In genomic region chr10:119135517-119135890, GRCh38 we compare ENCODE assay signal across 10 cellular contexts. TPM values are rescaled to one million over a fixed set of nuclear protein-coding genes. Genes with fewer than 3 reads are reported as not detected.
A peak's percentile ranks its signal among the peaks of the same experiment; 100 is the strongest.
DNase-seq lines count a peak whose midpoint lies in the region; ATAC-seq and TF ChIP-seq lines count a peak whose summit lies in the region.
"Had no signal": no experiment of that assay in that cellular context is flagged by ENCODE, and none has a peak within 500 bp of the region (broad histone marks: within the 10 kb centered on the region; RNA-seq: fewer than 3 reads in every experiment).

No MANE protein-coding gene starts in this region.

- TF ChIP-seq CTCF in dorsolateral prefrontal cortex (IDR thresholded peaks at IDR 0.05 in 54 of 56, conservative IDR thresholded peaks at IDR 0.05 in 2 of 56; ENCODE audit: low read depth in 1 of 56, partially characterized antibody in 56 of 56) (no peak), coronary artery (IDR thresholded peaks at IDR 0.05) (no peak)

- H3K27ac ChIP-seq in dorsolateral prefrontal cortex (peak overlapping the region in 47 of 59 donors; percentile 6 to 86 (median 72)), coronary artery (peak overlapping the region in 1 of 2 donors; percentile 11)

- H3K4me3 ChIP-seq in dorsolateral prefrontal cortex (no peak overlapping the region), coronary artery (no peak overlapping the region)

- DNase-seq in activated CD4-positive, alpha-beta T cell treated with anti-CD3 and anti-CD28 coated beads for 48 hours, result peak; percentile 27
- DNase-seq in activated CD4-positive, alpha-beta T cell treated with anti-CD3 and anti-CD28 coated beads for 1 hour, result no peak
- DNase-seq in NOMO-1 treated with dmso at 0.1 percent for 144 hours (lab: John Stamatoyannopoulos, UW; ENCODE audit: unreplicated experiment), result peak; percentile 88
- DNase-seq in dorsolateral prefrontal cortex, result no peak
- no peak for DNase-seq in sciatic nerve (ENCODE audit: low spot score)
- DNase-seq in coronary artery (ENCODE audit: low spot score), result no peak
- DNase-seq: NCI-H524 treated with DMSO at 0.1 percent for 48 hours, right cardiac atrium had no signal

- intact Hi-C loops in dorsolateral prefrontal cortex (cut with DNase I) (no loop called here), sciatic nerve (cut with DNase I) (no loop called here)

- ATAC-seq in sciatic nerve (peak; percentile 51), GM18511 (IDR thresholded peaks at IDR 0.05; ENCODE audit: unreplicated experiment) (no peak), HG03460 (IDR thresholded peaks at IDR 0.05; ENCODE audit: unreplicated experiment) (no peak)

- H3K27me3 ChIP-seq in dorsolateral prefrontal cortex, result no peaks in the 10 kb centered on the region

RNA-seq across cellular contexts. Expression of gene SFXN4, which starts 30.0 kb away (rescaled TPM):
- total RNA-seq in dorsolateral prefrontal cortex (10 to 100 TPM; 22.4 to 49.6 (median 31.7) TPM), sciatic nerve (13.5 TPM)

RNA-seq across cellular contexts. Expression of gene DENND10, which starts 31.6 kb away (rescaled TPM):
- total RNA-seq in dorsolateral prefrontal cortex, result 10 to 100 TPM; 30.1 to 60.7 (median 44.6) TPM
- total RNA-seq in sciatic nerve, result 32.1 TPM

RNA-seq across cellular contexts. Expression of gene PRDX3, which starts 43.1 kb away (rescaled TPM):
- total RNA-seq in dorsolateral prefrontal cortex, result 100 to 1,000 TPM in 10 of 120 experiments, 10 to 100 TPM in 110; 62.3 to 112 (median 87.0) TPM
- total RNA-seq in sciatic nerve, result 62.3 TPM

RNA-seq across cellular contexts. Expression of gene EIF3A, which starts 54.9 kb away (rescaled TPM):
- total RNA-seq in dorsolateral prefrontal cortex (10 to 100 TPM; 63.1 to 89.9 (median 72.7) TPM), sciatic nerve (96.5 TPM)

Comparison
In these comparisons a context has a peak if more than half of its experiments do, and no peak if none do; other contexts are left out.
1. DNase-seq: peak in activated CD4-positive, alpha-beta T cell treated with anti-CD3 and anti-CD28 coated beads for 48 hours (single experiment) and NOMO-1 treated with dmso at 0.1 percent for 144 hours (single experiment); none in activated CD4-positive, alpha-beta T cell treated with anti-CD3 and anti-CD28 coated beads for 1 hour (single experiment), dorsolateral prefrontal cortex (0 of 10), sciatic nerve (single experiment) and coronary artery (single experiment).